Comparison of ENCODE assay signal across 22 cellular contexts in genomic region chr3:136942796-136943195, GRCh38. TPM values are rescaled to one million over a fixed set of nuclear protein-coding genes. Genes with fewer than 3 reads are reported as not detected.
DNase-seq lines count a peak whose midpoint lies in the region; ATAC-seq, FAIRE-seq and TF ChIP-seq lines count a peak whose summit lies in the region.
"Had no signal": no experiment of that assay in that cellular context is flagged by ENCODE, and none has a peak within 500 bp of the region (broad histone marks: within the 10 kb centered on the region; RNA-seq: fewer than 3 reads in every experiment).

No MANE protein-coding gene starts in this region.

- no peak overlapping the region for H4K8ac ChIP-seq in trophoblast cell (ENCODE audit: low read depth, low read length)

- H3K4me2 ChIP-seq in trophoblast cell (ENCODE audit: low read length) = no peak overlapping the region

- H3K9me3 Mint-ChIP-seq in activated CD8-positive, alpha-beta T cell treated with anti-CD3 and anti-CD28 coated beads for 36 hours = no peaks in the 10 kb centered on the region
- no peaks in the 10 kb centered on the region for H3K9me3 Mint-ChIP-seq in activated CD8-positive, alpha-beta T cell treated with anti-CD3 and anti-CD28 coated beads, Interleukin-2, amount 10 ng/mL, durations not matched to agents 7 days and 5 days (ENCODE audit: insufficient read depth)
- no peaks in the 10 kb centered on the region for H3K9me3 Mint-ChIP-seq in endodermal cell
- no peaks in the 10 kb centered on the region for H3K9me3 Mint-ChIP-seq in stimulated activated effector memory CD8-positive, alpha-beta T cell treated with anti-CD3 and anti-CD28 coated beads, Interleukin-12 subunit alpha, Interleukin-12 subunit beta, amount 100 ng/mL, for 72 hours

- BruUV-seq in Panc1 (replicated peaks; lab: Mats Ljungman, UMichigan) = no TSS peak

- peaks cover 56% of the 10 kb centered on the region for H3K4me1 Mint-ChIP-seq in activated CD8-positive, alpha-beta T cell treated with anti-CD3 and anti-CD28 coated beads for 36 hours (ENCODE audit: low read depth)
- peaks cover 30% of the 10 kb centered on the region for H3K4me1 Mint-ChIP-seq in activated CD8-positive, alpha-beta T cell treated with anti-CD3 and anti-CD28 coated beads, Interleukin-2, amount 10 ng/mL, durations not matched to agents 7 days and 5 days (ENCODE audit: low read depth)
- peaks cover 33% of the 10 kb centered on the region for H3K4me1 Mint-ChIP-seq in endodermal cell
- H3K4me1 Mint-ChIP-seq in stimulated activated effector memory CD8-positive, alpha-beta T cell treated with anti-CD3 and anti-CD28 coated beads, Interleukin-12 subunit alpha, Interleukin-12 subunit beta, amount 100 ng/mL, for 72 hours = peaks cover 58% of the 10 kb centered on the region

- no peak overlapping the region for H2BK120ac ChIP-seq in trophoblast cell (ENCODE audit: insufficient read depth, low read length, poor library complexity)

- no peak for FAIRE-seq in GM12892 (lab: Jason Lieb, UNC)

- H3K27ac ChIP-seq in Panc1 (ENCODE audit: low read length) = no peak overlapping the region
- H3K27ac ChIP-seq in endodermal cell (ENCODE audit: low read depth, low read length) = no peak overlapping the region
- H3K27ac ChIP-seq in trophoblast cell (ENCODE audit: low read depth, low read length) = no peak overlapping the region
- H3K27ac ChIP-seq: ascending aorta, HL-60, lower lobe of right lung, right atrium auricular region had no signal

- H3K79me2 ChIP-seq in trophoblast cell (ENCODE audit: control insufficient read depth, insufficient read depth, low read length, poor library complexity) = no peaks in the 10 kb centered on the region

- intact Hi-C loops in activated CD8-positive, alpha-beta T cell treated with anti-CD3 and anti-CD28 coated beads for 36 hours (cut with micrococcal nuclease) = no loop called here
- intact Hi-C loops in Panc1 (cut with micrococcal nuclease; ENCODE audit: unreplicated experiment) = no loop called here

- in situ Hi-C loops in Panc1 (cut with HindIII; ENCODE audit: low pct_unique_long_range_greater_than_20kb, low sequenced_read_pairs) = no loop called here

- no peak overlapping the region for H2AK5ac ChIP-seq in trophoblast cell (ENCODE audit: low read length)

- peak overlapping the region; percentile 17 for H3K27ac Mint-ChIP-seq in activated CD8-positive, alpha-beta T cell treated with anti-CD3 and anti-CD28 coated beads for 36 hours
- no peak overlapping the region for H3K27ac Mint-ChIP-seq in activated CD8-positive, alpha-beta T cell treated with anti-CD3 and anti-CD28 coated beads, Interleukin-2, amount 10 ng/mL, durations not matched to agents 7 days and 5 days
- H3K27ac Mint-ChIP-seq in endodermal cell = peak overlapping the region; percentile 64
- H3K27ac Mint-ChIP-seq in stimulated activated effector memory CD8-positive, alpha-beta T cell treated with anti-CD3 and anti-CD28 coated beads, Interleukin-12 subunit alpha, Interleukin-12 subunit beta, amount 100 ng/mL, for 72 hours = peak overlapping the region; percentile 9

- peaks cover 21% of the 10 kb centered on the region for H3K36me3 Mint-ChIP-seq in activated CD8-positive, alpha-beta T cell treated with anti-CD3 and anti-CD28 coated beads for 36 hours (ENCODE audit: low read depth)
- H3K36me3 Mint-ChIP-seq in activated CD8-positive, alpha-beta T cell treated with anti-CD3 and anti-CD28 coated beads, Interleukin-2, amount 10 ng/mL, durations not matched to agents 7 days and 5 days (ENCODE audit: low read depth) = peaks cover 23% of the 10 kb centered on the region
- peaks cover 11% of the 10 kb centered on the region for H3K36me3 Mint-ChIP-seq in endodermal cell (ENCODE audit: low read depth)
- peaks cover 16% of the 10 kb centered on the region for H3K36me3 Mint-ChIP-seq in stimulated activated effector memory CD8-positive, alpha-beta T cell treated with anti-CD3 and anti-CD28 coated beads, Interleukin-12 subunit alpha, Interleukin-12 subunit beta, amount 100 ng/mL, for 72 hours

- DNase-seq in activated CD8-positive, alpha-beta T cell treated with anti-CD3 and anti-CD28 coated beads for 36 hours = no peak
- no peak for DNase-seq in activated CD8-positive, alpha-beta T cell treated with anti-CD3 and anti-CD28 coated beads, Interleukin-2, amount 10 ng/mL, durations not matched to agents 7 days and 5 days
- no peak for DNase-seq in Panc1 (ENCODE audit: low read depth, low spot score)
- no peak for DNase-seq in endodermal cell
- no peak for DNase-seq in stimulated activated effector memory CD8-positive, alpha-beta T cell treated with anti-CD3 and anti-CD28 coated beads, Interleukin-12 subunit alpha, Interleukin-12 subunit beta, amount 100 ng/mL, for 72 hours (ENCODE audit: low spot score in 2 of 2)
- no peak for DNase-seq in GM12892 (ENCODE audit: insufficient read length)
- no peak for DNase-seq in NCI-H510A treated with DMSO at 0.1 percent for 48 hours (lab: John Stamatoyannopoulos, UW)
- no peak for DNase-seq in trophoblast cell
- DNase-seq: activated CD4-positive, alpha-beta T cell treated with anti-CD3 and anti-CD28 coated beads, Interleukin-2, amount 50 U/mL, for 48 hours; activated naive CD4-positive, alpha-beta T cell treated with anti-CD3 and anti-CD28 coated beads, Interleukin-2, amount 50 U/mL, for 16 hours; activated T-cell treated with anti-CD3 and anti-CD28 coated beads, Interleukin-2, amount 50 U/mL, for 1 hour; Calu3; effector memory CD4-positive, alpha-beta T cell; EL; lower lobe of right lung; NCI-H1436 treated with DMSO at 0.1 percent for 48 hours; NCI-H526; stimulated activated CD4-positive, alpha-beta T cell treated with anti-CD3 and anti-CD28 coated beads, Interleukin-4, amount 100 ng/mL, for 4 hours had no signal

- no peak overlapping the region for H2BK12ac ChIP-seq in trophoblast cell (ENCODE audit: low read length)

- TF ChIP-seq POLR2A in GM12892 (IDR thresholded peaks at IDR 0.05; ENCODE audit: low read depth, low read length) = no peak

- no peaks in the 10 kb centered on the region for H3K27me3 Mint-ChIP-seq in activated CD8-positive, alpha-beta T cell treated with anti-CD3 and anti-CD28 coated beads for 36 hours
- H3K27me3 Mint-ChIP-seq in activated CD8-positive, alpha-beta T cell treated with anti-CD3 and anti-CD28 coated beads, Interleukin-2, amount 10 ng/mL, durations not matched to agents 7 days and 5 days (ENCODE audit: low read depth) = no peaks in the 10 kb centered on the region
- H3K27me3 Mint-ChIP-seq in endodermal cell (ENCODE audit: insufficient read depth) = no peaks in the 10 kb centered on the region

- no peak overlapping the region for H3K9ac ChIP-seq in endodermal cell (ENCODE audit: extremely low read depth, low read length, poor library complexity, severe bottlenecking)
- H3K9ac ChIP-seq in trophoblast cell (ENCODE audit: low read length) = no peak overlapping the region

- H3K9me3 ChIP-seq in Panc1 (ENCODE audit: control insufficient read depth, insufficient read depth, low read depth, low read length) (no peaks in the 10 kb centered on the region), endodermal cell (ENCODE audit: control insufficient read depth, low read length) (peaks cover 8% of the 10 kb centered on the region), trophoblast cell (ENCODE audit: insufficient read depth, low read depth, low read length) (no peaks in the 10 kb centered on the region)
- H3K9me3 ChIP-seq: ascending aorta, lower lobe of right lung, right atrium auricular region had no signal

- no peak overlapping the region for H2BK5ac ChIP-seq in trophoblast cell (ENCODE audit: low read depth, low read length, poor library complexity)

- H4K12ac ChIP-seq in trophoblast cell (ENCODE audit: low read depth, low read length) = no peak overlapping the region

- H3K36me3 ChIP-seq in Panc1 (ENCODE audit: control insufficient read depth, insufficient read depth, low read length) (peaks cover 9% of the 10 kb centered on the region; the same call in 1 of the 2 replicates), endodermal cell (ENCODE audit: control insufficient read depth, insufficient read depth, low read length) (peaks cover 11% of the 10 kb centered on the region), trophoblast cell (ENCODE audit: control insufficient read depth in 1 of 2, insufficient read depth in 2 of 2, low read length in 2 of 2) (peaks cover 0 to 3% of the 10 kb centered on the region in 2 experiments)

- H3K4ac ChIP-seq in trophoblast cell (ENCODE audit: low read depth, low read length) = no peak overlapping the region

- ATAC-seq in activated CD8-positive, alpha-beta T cell treated with anti-CD3 and anti-CD28 coated beads for 36 hours = no peak
- no peak for ATAC-seq in activated CD8-positive, alpha-beta T cell treated with anti-CD3 and anti-CD28 coated beads, Interleukin-2, amount 10 ng/mL, durations not matched to agents 7 days and 5 days
- ATAC-seq in Panc1 = peak; percentile 38; the same call in 1 of the 2 replicates
- no peak for ATAC-seq in stimulated activated effector memory CD8-positive, alpha-beta T cell treated with anti-CD3 and anti-CD28 coated beads, Interleukin-12 subunit alpha, Interleukin-12 subunit beta, amount 100 ng/mL, for 72 hours
- ATAC-seq: lower lobe of right lung had no signal

- no peak overlapping the region for H2AFZ ChIP-seq in trophoblast cell (ENCODE audit: insufficient read depth, low read length, poor library complexity)

- peaks cover 11% of the 10 kb centered on the region for H3K4me1 ChIP-seq in Panc1 (ENCODE audit: control insufficient read depth, insufficient read depth, low read length)
- no peaks in the 10 kb centered on the region for H3K4me1 ChIP-seq in endodermal cell (ENCODE audit: control insufficient read depth, insufficient read depth, low read length)
- H3K4me1 ChIP-seq in trophoblast cell (ENCODE audit: control insufficient read depth in 1 of 2, insufficient read depth in 2 of 2, low read length in 2 of 2) = peaks cover 6% of the 10 kb centered on the region in 2 experiments

- POLR2A ChIA-PET in activated CD8-positive, alpha-beta T cell treated with anti-CD3 and anti-CD28 coated beads for 36 hours (lab: Charles Lee) = interaction anchor here (0.8 kb wide), 1 partner anchor 16 kb away, joined by 4 read pairs; no protein-coding TSS in a partner anchor
- POLR2A ChIA-PET in activated CD8-positive, alpha-beta T cell treated with anti-CD3 and anti-CD28 coated beads, Interleukin-2, amount 10 ng/mL, durations not matched to agents 7 days and 5 days (lab: Charles Lee) = no interaction called here
- POLR2A ChIA-PET in Panc1 (lab: Charles Lee) = interaction anchor here (0.6 kb wide), 1 partner anchor 81 kb away, joined by 7 read pairs; no protein-coding TSS in a partner anchor

- no peak for TF ChIP-seq CTCF in activated CD8-positive, alpha-beta T cell treated with anti-CD3 and anti-CD28 coated beads for 36 hours (IDR thresholded peaks at IDR 0.05)
- TF ChIP-seq CTCF in Panc1 (IDR thresholded peaks at IDR 0.05) (no peak), endodermal cell (conservative IDR thresholded peaks at IDR 0.05) (no peak)

- H3K79me1 ChIP-seq in trophoblast cell (ENCODE audit: low read length) = no peaks in the 10 kb centered on the region

- WGBS in endodermal cell (ENCODE audit: insufficient coverage in 1 of 2, insufficient read length in 1 of 2), 2 experiments = 100% methylated on average over 1 of the region's 1 CpG; no CpG with 5 or more reads in 1 of the 2 experiments
- WGBS in trophoblast cell (ENCODE audit: extremely low coverage, insufficient coverage, insufficient read length) = no CpG with 5 or more reads among the region's 1 CpG

- H3K4me3 ChIP-seq in Panc1 (ENCODE audit: low read depth in 2 of 2, low read length in 2 of 2) = no peak overlapping the region
- H3K4me3 ChIP-seq in endodermal cell (ENCODE audit: low read length) = no peak overlapping the region
- no peak overlapping the region for H3K4me3 ChIP-seq in trophoblast cell (ENCODE audit: low read depth, low read length)
- H3K4me3 ChIP-seq: right atrium auricular region had no signal

- H3K18ac ChIP-seq in trophoblast cell (ENCODE audit: low read length) = no peak overlapping the region

- no peak overlapping the region for H3K23ac ChIP-seq in trophoblast cell (ENCODE audit: low read length)

- CTCF ChIA-PET in activated CD8-positive, alpha-beta T cell treated with anti-CD3 and anti-CD28 coated beads for 36 hours (lab: Charles Lee) = interaction anchor here (1.3 kb wide), 1 partner anchor 90 kb away, joined by 4 read pairs; no protein-coding TSS in a partner anchor
- CTCF ChIA-PET in activated CD8-positive, alpha-beta T cell treated with anti-CD3 and anti-CD28 coated beads, Interleukin-2, amount 10 ng/mL, durations not matched to agents 7 days and 5 days (lab: Charles Lee) = interaction anchor here (0.9 kb wide), 1 partner anchor 9 kb away, joined by 3 read pairs; no protein-coding TSS in a partner anchor
- CTCF ChIA-PET in Panc1 (lab: Charles Lee) = interaction anchor here (1.4 kb wide), 1 partner anchor 71 kb away, joined by 3 read pairs; no protein-coding TSS in a partner anchor

- H3K14ac ChIP-seq in trophoblast cell (ENCODE audit: low read length) = no peak overlapping the region

- H3K4me3 Mint-ChIP-seq in activated CD8-positive, alpha-beta T cell treated with anti-CD3 and anti-CD28 coated beads for 36 hours = no peak overlapping the region
- H3K4me3 Mint-ChIP-seq in activated CD8-positive, alpha-beta T cell treated with anti-CD3 and anti-CD28 coated beads, Interleukin-2, amount 10 ng/mL, durations not matched to agents 7 days and 5 days = no peak overlapping the region
- no peak overlapping the region for H3K4me3 Mint-ChIP-seq in endodermal cell
- peak overlapping the region; percentile 20 for H3K4me3 Mint-ChIP-seq in stimulated activated effector memory CD8-positive, alpha-beta T cell treated with anti-CD3 and anti-CD28 coated beads, Interleukin-12 subunit alpha, Interleukin-12 subunit beta, amount 100 ng/mL, for 72 hours

- H3K27me3 ChIP-seq in Panc1 (ENCODE audit: control insufficient read depth, insufficient read depth, low read length) (no peaks in the 10 kb centered on the region), endodermal cell (ENCODE audit: control insufficient read depth, insufficient read depth, low read length, poor library complexity, severe bottlenecking) (no peaks in the 10 kb centered on the region), trophoblast cell (ENCODE audit: insufficient read depth, low read length) (no peaks in the 10 kb centered on the region)
- H3K27me3 ChIP-seq: ascending aorta, right atrium auricular region had no signal

- no peak overlapping the region for H4K91ac ChIP-seq in trophoblast cell (ENCODE audit: low read depth, low read length)

RNA-seq across cellular contexts. Expression of gene IL20RB, which starts 15.0 kb away (rescaled TPM):
- 1 to 10 TPM; 1.0 to 1.2 TPM for total RNA-seq in activated CD8-positive, alpha-beta T cell treated with anti-CD3 and anti-CD28 coated beads for 36 hours
- total RNA-seq in activated CD8-positive, alpha-beta T cell treated with anti-CD3 and anti-CD28 coated beads, Interleukin-2, amount 10 ng/mL, durations not matched to agents 7 days and 5 days = 1 to 10 TPM; 1.6 to 2.1 TPM
- 1.7 TPM for total RNA-seq in Panc1 (2021; ENCODE audit: unreplicated experiment)
- polyA plus RNA-seq in Panc1 (2012; ENCODE audit: insufficient read length) = 0.47 TPM
- total RNA-seq in endodermal cell = 1 to 10 TPM; 1.7 to 2.1 TPM
- 1.2 TPM for polyA plus RNA-seq in endodermal cell (2013, experiment 1 of 2)
- 0.99 TPM for polyA plus RNA-seq in endodermal cell (2013, experiment 2 of 2)
- 0.95 TPM for polyA plus RNA-seq in GM12892 (2012; ENCODE audit: missing spikeins)
- polyA plus RNA-seq in trophoblast cell (2013) = 2.5 and 2.8 TPM in 2 replicates
- total RNA-seq: ascending aorta, osteocyte had no signal
